ENCODE assay signal across 21 cellular contexts in the genomic region with DNA sequence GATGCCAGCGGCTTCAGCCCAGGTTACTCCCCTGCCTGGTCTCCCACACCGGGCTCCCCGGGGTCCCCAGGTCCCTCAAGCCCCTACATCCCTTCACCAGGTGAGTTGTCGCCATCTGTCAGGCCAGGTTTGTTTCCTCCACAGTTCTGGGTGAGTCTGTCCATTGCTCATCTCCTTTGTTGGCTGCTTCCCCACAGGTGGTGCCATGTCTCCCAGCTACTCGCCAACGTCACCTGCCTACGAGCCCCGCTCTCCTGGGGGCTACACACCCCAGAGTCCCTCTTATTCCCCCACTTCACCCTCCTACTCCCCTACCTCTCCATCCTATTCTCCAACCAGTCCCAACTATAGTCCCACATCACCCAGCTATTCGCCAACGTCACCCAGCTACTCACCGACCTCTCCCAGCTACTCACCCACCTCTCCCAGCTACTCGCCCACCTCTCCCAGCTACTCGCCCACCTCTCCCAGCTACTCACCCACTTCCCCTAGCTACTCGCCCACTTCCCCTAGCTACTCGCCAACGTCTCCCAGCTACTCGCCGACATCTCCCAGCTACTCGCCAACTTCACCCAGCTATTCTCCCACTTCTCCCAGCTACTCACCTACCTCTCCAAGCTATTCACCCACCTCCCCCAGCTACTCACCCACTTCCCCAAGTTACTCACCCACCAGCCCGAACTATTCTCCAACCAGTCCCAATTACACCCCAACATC. TPM values are rescaled to one million over a fixed set of nuclear protein-coding genes. Genes with fewer than 3 reads are reported as not detected.
DNase-seq lines count a peak whose midpoint lies in the region; ATAC-seq and TF ChIP-seq lines count a peak whose summit lies in the region.
"Had no signal": no experiment of that assay in that cellular context is flagged by ENCODE, and none has a peak within 500 bp of the region (broad histone marks: within the 10 kb centered on the region; RNA-seq: fewer than 3 reads in every experiment).

No MANE protein-coding gene starts in this region.

- CTCF ChIA-PET in activated CD4-positive, alpha-beta T cell treated with anti-CD3 and anti-CD28 coated beads, Interleukin-2, amount 10 ng/mL, durations not matched to agents 7 days and 5 days (lab: Charles Lee) = interaction anchor here (0.7 to 4.1 kb wide), 8 partner anchors 10 to 76 kb away, joined by 3 to 38 read pairs (median 6); a partner anchor contains a TSS
- CTCF ChIA-PET in RWPE1 (lab: Yijun Ruan, JAX) = interaction anchor here (0.6 to 3.8 kb wide), 4 partner anchors 19 to 76 kb away, joined by 3 to 19 read pairs (median 10); a partner anchor contains a TSS

- POLR2A ChIA-PET in activated CD4-positive, alpha-beta T cell treated with anti-CD3 and anti-CD28 coated beads, Interleukin-2, amount 10 ng/mL, durations not matched to agents 7 days and 5 days (lab: Charles Lee) = interaction anchor here (0.6 kb wide), 1 partner anchor 36 kb away, joined by 3 read pairs; no protein-coding TSS in a partner anchor
- POLR2A ChIA-PET in RWPE1 (lab: Yijun Ruan, JAX; ENCODE audit: low non-redundant PET) = interaction anchor here (1.0 kb wide), 1 partner anchor 48 kb away, joined by 4 read pairs; no protein-coding TSS in a partner anchor

- peaks cover 4% of the 10 kb centered on the region for H3K4me1 Mint-ChIP-seq in activated CD4-positive, alpha-beta T cell treated with anti-CD3 and anti-CD28 coated beads, Interleukin-2, amount 10 ng/mL, durations not matched to agents 7 days and 5 days
- no peaks in the 10 kb centered on the region for H3K4me1 Mint-ChIP-seq in endothelial cell (ENCODE audit: unreplicated experiment)
- H3K4me1 Mint-ChIP-seq in stimulated activated naive B cell treated with anti-CD40 and anti-IgM and Interleukin-4, amounts not matched to agents 10 μg/mL and 1 μg/mL and 100 μg/mL, for 72 hours = peaks cover 8 to 16% of the 10 kb centered on the region in 2 donors
- H3K4me1 Mint-ChIP-seq: B cell had no signal

- DNase-seq in activated CD4-positive, alpha-beta T cell treated with anti-CD3 and anti-CD28 coated beads, Interleukin-2, amount 10 ng/mL, durations not matched to agents 7 days and 5 days = no peak
- DNase-seq in activated CD4-positive, alpha-beta T cell treated with anti-CD3 and anti-CD28 coated beads for 48 hours = no peak
- DNase-seq in RWPE1 (ENCODE audit: low spot score) (no peak), endothelial cell (ENCODE audit: low spot score) (no peak), gastrocnemius medialis (no peak), SK-N-DZ (ENCODE audit: low spot score) (no peak), WERI-Rb-1 (no peak)
- DNase-seq in stimulated activated naive B cell treated with anti-CD40 and anti-IgM and Interleukin-4, amounts not matched to agents 10 μg/mL and 1 μg/mL and 100 μg/mL, for 72 hours = no peak
- DNase-seq: 8988T; CD4-positive, alpha-beta T cell; DMS53; NCI-H1105; NCI-H2081 treated with DMSO at 0.1 percent for 48 hours; NCI-H446 treated with DMSO at 0.1 percent for 48 hours; NCI-H69; Peyer's patch; Right ventricle myocardium superior had no signal

- no peaks in the 10 kb centered on the region for H3K9me3 ChIP-seq in gastrocnemius medialis
- no peaks in the 10 kb centered on the region for H3K9me3 ChIP-seq in WERI-Rb-1 (ENCODE audit: severe bottlenecking)
- H3K9me3 ChIP-seq: Peyer's patch had no signal

- peak overlapping the region; percentile 48 for H3K27ac ChIP-seq in RWPE1
- no peak overlapping the region for H3K27ac ChIP-seq in gastrocnemius medialis
- no peak overlapping the region for H3K27ac ChIP-seq in WERI-Rb-1
- H3K27ac ChIP-seq: Peyer's patch had no signal

- intact Hi-C loops in gastrocnemius medialis (cut with DNase I; ENCODE audit: low total_unique reads) = no loop called here

- H3K27ac Mint-ChIP-seq in activated CD4-positive, alpha-beta T cell treated with anti-CD3 and anti-CD28 coated beads, Interleukin-2, amount 10 ng/mL, durations not matched to agents 7 days and 5 days = peak overlapping the region; percentile 33
- no peak overlapping the region for H3K27ac Mint-ChIP-seq in endothelial cell (ENCODE audit: unreplicated experiment)
- H3K27ac Mint-ChIP-seq in stimulated activated naive B cell treated with anti-CD40 and anti-IgM and Interleukin-4, amounts not matched to agents 10 μg/mL and 1 μg/mL and 100 μg/mL, for 72 hours = peak overlapping the region; percentile 20
- H3K27ac Mint-ChIP-seq: B cell; CD4-positive, alpha-beta T cell had no signal

- H3K36me3 ChIP-seq in gastrocnemius medialis = peaks cover 0 to 66% of the 10 kb centered on the region in 2 donors
- H3K36me3 ChIP-seq in WERI-Rb-1 = peaks cover 72% of the 10 kb centered on the region

- TF ChIP-seq POLR2A in gastrocnemius medialis (IDR thresholded peaks at IDR 0.05) = no peak

- no peak for TF ChIP-seq CTCF in RWPE1 (conservative IDR thresholded peaks at IDR 0.05; ENCODE audit: low read depth)
- TF ChIP-seq CTCF in endothelial cell (IDR thresholded peaks at IDR 0.05; ENCODE audit: unreplicated experiment) = no peak
- no peak for TF ChIP-seq CTCF in gastrocnemius medialis (IDR thresholded peaks at IDR 0.05 in 4 of 5, conservative IDR thresholded peaks at IDR 0.05 in 1 of 5)
- no peak for TF ChIP-seq CTCF in WERI-Rb-1 (IDR thresholded peaks at IDR 0.05; ENCODE audit: low read depth, low read length)

- no peaks in the 10 kb centered on the region for H3K9me3 Mint-ChIP-seq in activated CD4-positive, alpha-beta T cell treated with anti-CD3 and anti-CD28 coated beads, Interleukin-2, amount 10 ng/mL, durations not matched to agents 7 days and 5 days
- H3K9me3 Mint-ChIP-seq in endothelial cell (ENCODE audit: unreplicated experiment) = no peaks in the 10 kb centered on the region
- no peaks in the 10 kb centered on the region for H3K9me3 Mint-ChIP-seq in stimulated activated naive B cell treated with anti-CD40 and anti-IgM and Interleukin-4, amounts not matched to agents 10 μg/mL and 1 μg/mL and 100 μg/mL, for 72 hours
- H3K9me3 Mint-ChIP-seq: CD4-positive, alpha-beta T cell had no signal

- peaks cover 55% of the 10 kb centered on the region for H3K36me3 Mint-ChIP-seq in activated CD4-positive, alpha-beta T cell treated with anti-CD3 and anti-CD28 coated beads, Interleukin-2, amount 10 ng/mL, durations not matched to agents 7 days and 5 days (ENCODE audit: low read depth)
- H3K36me3 Mint-ChIP-seq in endothelial cell (ENCODE audit: low read depth, unreplicated experiment) = peaks cover 41% of the 10 kb centered on the region
- peaks cover 48 to 57% of the 10 kb centered on the region in 2 donors for H3K36me3 Mint-ChIP-seq in stimulated activated naive B cell treated with anti-CD40 and anti-IgM and Interleukin-4, amounts not matched to agents 10 μg/mL and 1 μg/mL and 100 μg/mL, for 72 hours

- H3K4me3 ChIP-seq in gastrocnemius medialis (no peak overlapping the region), WERI-Rb-1 (ENCODE audit: low read depth, low read length) (no peak overlapping the region)
- H3K4me3 ChIP-seq: K562, Peyer's patch had no signal

- no peaks in the 10 kb centered on the region for H3K4me1 ChIP-seq in gastrocnemius medialis

- H3K27me3 ChIP-seq in gastrocnemius medialis (no peaks in the 10 kb centered on the region), WERI-Rb-1 (ENCODE audit: insufficient read depth, low read depth, severe bottlenecking) (no peaks in the 10 kb centered on the region)
- H3K27me3 ChIP-seq: Peyer's patch had no signal

- H3K27me3 Mint-ChIP-seq in activated CD4-positive, alpha-beta T cell treated with anti-CD3 and anti-CD28 coated beads, Interleukin-2, amount 10 ng/mL, durations not matched to agents 7 days and 5 days = no peaks in the 10 kb centered on the region
- peaks cover 9% of the 10 kb centered on the region for H3K27me3 Mint-ChIP-seq in endothelial cell (ENCODE audit: unreplicated experiment)
- no peaks in the 10 kb centered on the region for H3K27me3 Mint-ChIP-seq in stimulated activated naive B cell treated with anti-CD40 and anti-IgM and Interleukin-4, amounts not matched to agents 10 μg/mL and 1 μg/mL and 100 μg/mL, for 72 hours
- H3K27me3 Mint-ChIP-seq: B cell; CD4-positive, alpha-beta T cell had no signal

- H3K4me3 Mint-ChIP-seq in activated CD4-positive, alpha-beta T cell treated with anti-CD3 and anti-CD28 coated beads, Interleukin-2, amount 10 ng/mL, durations not matched to agents 7 days and 5 days = no peak overlapping the region
- peak overlapping the region; percentile 23 for H3K4me3 Mint-ChIP-seq in endothelial cell (ENCODE audit: unreplicated experiment)
- no peak overlapping the region for H3K4me3 Mint-ChIP-seq in stimulated activated naive B cell treated with anti-CD40 and anti-IgM and Interleukin-4, amounts not matched to agents 10 μg/mL and 1 μg/mL and 100 μg/mL, for 72 hours
- H3K4me3 Mint-ChIP-seq: B cell; CD4-positive, alpha-beta T cell had no signal

- in situ Hi-C loops in gastrocnemius medialis (cut with MboI; ENCODE audit: low sequenced_read_pairs in 4 of 4) = loop anchor here in 2 of 4 donors (25.0 kb wide), 2 partner anchors 151 to 174 kb away; a partner anchor contains a TSS

- no peak for ATAC-seq in stimulated activated naive B cell treated with anti-CD40 and anti-IgM and Interleukin-4, amounts not matched to agents 10 μg/mL and 1 μg/mL and 100 μg/mL, for 72 hours (replicated peaks)
- ATAC-seq in gastrocnemius medialis = no peak
- ATAC-seq: K562 had no signal

RNA-seq across cellular contexts. Expression of a gene that starts 28.8 kb away (rescaled TPM):
- 100 to 1,000 TPM; 175 to 201 TPM for total RNA-seq in activated CD4-positive, alpha-beta T cell treated with anti-CD3 and anti-CD28 coated beads, Interleukin-2, amount 10 ng/mL, durations not matched to agents 7 days and 5 days
- 198 TPM for total RNA-seq in endothelial cell (ENCODE audit: unreplicated experiment)
- 10 to 100 TPM; 20.3 to 56.9 (median 39.3) TPM for total RNA-seq in gastrocnemius medialis
- polyA plus RNA-seq in SK-N-DZ (2014; cell fraction: cytosol; rRNA removed) = 14.2 and 25.5 TPM in 2 replicates
- 10.4 and 55.0 TPM in 2 replicates for polyA plus RNA-seq in SK-N-DZ (2014; cell fraction: nucleus; rRNA removed)

RNA-seq across cellular contexts. Expression of a gene that starts 31.7 kb away (rescaled TPM):
- not detected for total RNA-seq in activated CD4-positive, alpha-beta T cell treated with anti-CD3 and anti-CD28 coated beads, Interleukin-2, amount 10 ng/mL, durations not matched to agents 7 days and 5 days
- total RNA-seq in endothelial cell (ENCODE audit: unreplicated experiment) = not detected
- not detected for total RNA-seq in gastrocnemius medialis
- polyA plus RNA-seq in SK-N-DZ (2014; cell fraction: cytosol; rRNA removed) = not detected in 2 replicates
- not detected in 2 replicates for polyA plus RNA-seq in SK-N-DZ (2014; cell fraction: nucleus; rRNA removed)
- total RNA-seq: H1, K562, Peyer's patch, Right ventricle myocardium superior had no signal
- polyA plus RNA-seq: AG04450, K562 had no signal

RNA-seq across cellular contexts. Expression of a gene that starts 33.6 kb away (rescaled TPM):
- 10 to 100 TPM; 25.8 to 28.4 TPM for total RNA-seq in activated CD4-positive, alpha-beta T cell treated with anti-CD3 and anti-CD28 coated beads, Interleukin-2, amount 10 ng/mL, durations not matched to agents 7 days and 5 days
- total RNA-seq in endothelial cell (ENCODE audit: unreplicated experiment) = 21.5 TPM
- 10 to 100 TPM; 24.2 to 43.1 (median 31.2) TPM for total RNA-seq in gastrocnemius medialis
- polyA plus RNA-seq in SK-N-DZ (2014; cell fraction: cytosol; rRNA removed) = 3.5 and 4.8 TPM in 2 replicates
- 6.6 and 11.6 TPM in 2 replicates for polyA plus RNA-seq in SK-N-DZ (2014; cell fraction: nucleus; rRNA removed)

RNA-seq across cellular contexts. Expression of a gene that starts 35.9 kb away (rescaled TPM):
- 10 to 100 TPM; 79.6 to 82.5 TPM for total RNA-seq in activated CD4-positive, alpha-beta T cell treated with anti-CD3 and anti-CD28 coated beads, Interleukin-2, amount 10 ng/mL, durations not matched to agents 7 days and 5 days
- total RNA-seq in endothelial cell (ENCODE audit: unreplicated experiment) = 16.3 TPM
- 10 to 100 TPM in 3 of 4 donors, 1 to 10 TPM in 1; 7.9 to 26.1 (median 16.9) TPM for total RNA-seq in gastrocnemius medialis
- not detected in 2 replicates for polyA plus RNA-seq in SK-N-DZ (2014; cell fraction: cytosol; rRNA removed)
- polyA plus RNA-seq in SK-N-DZ (2014; cell fraction: nucleus; rRNA removed) = not detected in 2 replicates

RNA-seq across cellular contexts. Expression of a gene that starts 45.6 kb away (rescaled TPM):
- total RNA-seq in activated CD4-positive, alpha-beta T cell treated with anti-CD3 and anti-CD28 coated beads, Interleukin-2, amount 10 ng/mL, durations not matched to agents 7 days and 5 days = 1 to 10 TPM; 3.8 to 4.0 TPM
- total RNA-seq in endothelial cell (ENCODE audit: unreplicated experiment) (5.6 TPM), gastrocnemius medialis (1 to 10 TPM; 2.8 to 8.4 (median 5.0) TPM)
- polyA plus RNA-seq in SK-N-DZ (2014; cell fraction: cytosol; rRNA removed) = 1.4 TPM in 2 replicates
- 4.9 and 5.4 TPM in 2 replicates for polyA plus RNA-seq in SK-N-DZ (2014; cell fraction: nucleus; rRNA removed)
